ENCODE assay signal across 12 cellular contexts in genomic region chr11:60852639-60853468, GRCh38. TPM values are rescaled to one million over a fixed set of nuclear protein-coding genes. Genes with fewer than 3 reads are reported as not detected.
DNase-seq lines count a peak whose midpoint lies in the region; ATAC-seq and TF ChIP-seq lines count a peak whose summit lies in the region.
"Had no signal": no experiment of that assay in that cellular context is flagged by ENCODE, and none has a peak within 500 bp of the region (broad histone marks: within the 10 kb centered on the region; RNA-seq: fewer than 3 reads in every experiment).

No MANE protein-coding gene starts in this region.

- no peak for TF ChIP-seq CTCF in suprapubic skin (IDR thresholded peaks at IDR 0.05)

- H3K9me3 ChIP-seq in suprapubic skin, result no peaks in the 10 kb centered on the region

- no peaks in the 10 kb centered on the region for H3K27me3 ChIP-seq in suprapubic skin

- no peaks in the 10 kb centered on the region for H3K4me1 ChIP-seq in suprapubic skin

- 88% methylated on average over 14 of the region's 87 CpGs for WGBS in suprapubic skin

- peak overlapping the region; percentile 5 for H3K4me3 ChIP-seq in suprapubic skin

- peak; percentile 72 for DNase-seq in DMS53 (lab: John Stamatoyannopoulos, UW)
- DNase-seq in DMS53 treated with DMSO at 0.1 percent for 48 hours (lab: John Stamatoyannopoulos, UW; ENCODE audit: unreplicated experiment), result no peak
- DNase-seq in iPS-NIHi11 (ENCODE audit: low spot score), result peak; percentile 80
- no peak for DNase-seq in suprapubic skin (ENCODE audit: low spot score in 2 of 2)
- DNase-seq in DMS153 (lab: John Stamatoyannopoulos, UW), result no peak
- DNase-seq: activated CD4-positive, alpha-beta T cell treated with anti-CD3 and anti-CD28 coated beads for 1 hour; central memory CD4-positive, alpha-beta T cell had no signal

- no peak for TF ChIP-seq POLR2A in suprapubic skin (IDR thresholded peaks at IDR 0.05)

- peaks cover 48% of the 10 kb centered on the region for H3K36me3 ChIP-seq in suprapubic skin

- ATAC-seq in GM19395 (IDR thresholded peaks at IDR 0.05; ENCODE audit: unreplicated experiment), result no peak
- ATAC-seq: natural killer cell treated with Interleukin-12 subunit alpha and Interleukin-12 subunit beta and Interleukin-15 and Interleukin-18, amount 100 ng/mL, for 72 hours had no signal

- no peak for TF ChIP-seq EP300 in suprapubic skin (IDR thresholded peaks at IDR 0.05)

- H3K27ac ChIP-seq in suprapubic skin, result no peak overlapping the region
- H3K27ac ChIP-seq: 22Rv1 had no signal

RNA-seq across cellular contexts. Expression of gene PTGDR2, which starts 2.9 kb away (rescaled TPM):
- total RNA-seq in suprapubic skin, result under 1 TPM in 3 of 4 donors, not detected in 1; 0.19 to 0.68 (median 0.34) TPM

RNA-seq across cellular contexts. Expression of gene CCDC86, which starts 10.9 kb away (rescaled TPM):
- total RNA-seq in suprapubic skin, result 10 to 100 TPM; 32.5 to 46.3 (median 40.3) TPM

RNA-seq across cellular contexts. Expression of gene ZP1, which starts 14.5 kb away (rescaled TPM):
- 1 to 10 TPM in 1 of 4 donors, under 1 TPM in 1, not detected in 2; 0.94 to 5.5 TPM for total RNA-seq in suprapubic skin
- total RNA-seq: endothelial cell of umbilical vein; natural killer cell treated with Interleukin-12 subunit alpha and Interleukin-12 subunit beta and Interleukin-15 and Interleukin-18, amount 100 ng/mL, for 72 hours; T-helper 1 cell treated with Interleukin-12 subunit alpha and Interleukin-12 subunit beta and Interleukin-4 antibody, amounts not matched to agents 30 ng/mL and 1 ng/mL, for 36 hours had no signal

RNA-seq across cellular contexts. Expression of gene PRPF19, which starts 53.5 kb away (rescaled TPM):
- 100 to 1,000 TPM; 101 to 153 (median 116) TPM for total RNA-seq in suprapubic skin

Comparison
In these comparisons a context has a peak if more than half of its experiments do, and no peak if none do; other contexts are left out.
1. DNase-seq: peak in DMS53 (single experiment) and iPS-NIHi11 (single experiment); none in DMS53 treated with DMSO at 0.1 percent for 48 hours (single experiment), suprapubic skin (0 of 2) and DMS153 (single experiment).